9 cellular contexts compared by ENCODE assay signal in genomic region chr10:51879238-51879637, GRCh38.
A peak's percentile ranks its signal among the peaks of the same experiment; 100 is the strongest.
DNase-seq lines count a peak whose midpoint lies in the region; ATAC-seq, FAIRE-seq and TF ChIP-seq lines count a peak whose summit lies in the region.
"Had no signal": no experiment of that assay in that cellular context is flagged by ENCODE, and none has a peak within 500 bp of the region (broad histone marks: within the 10 kb centered on the region; RNA-seq: fewer than 3 reads in every experiment).

No MANE protein-coding gene starts in this region.

- in situ Hi-C loops in brain microvascular endothelial cell (cut with HindIII; ENCODE audit: low pct_ligation_motif_present, low sequenced_read_pairs): no loop called here

- intact Hi-C loops in kidney (cut with DNase I): no loop called here

- H3K27me3 ChIP-seq in brain microvascular endothelial cell (replicated peaks): no peaks in the 10 kb centered on the region
- H3K27me3 ChIP-seq: right lobe of liver had no signal

- no peak overlapping the region for H3K9ac ChIP-seq in kidney (ENCODE audit: low read length in 2 of 2)

- no peak for FAIRE-seq in kidney (lab: Jason Lieb, UNC)

- peak; percentile 90 for ATAC-seq in GM21529 (IDR thresholded peaks at IDR 0.05; ENCODE audit: unreplicated experiment)

- TF ChIP-seq CTCF in GM12864 (IDR thresholded peaks at IDR 0.05; ENCODE audit: low read depth, low read length, missing control alignments): no peak
- no peak for TF ChIP-seq CTCF in brain microvascular endothelial cell (IDR thresholded peaks at IDR 0.05; ENCODE audit: low read depth, low read length, missing control alignments)
- TF ChIP-seq CTCF in kidney (IDR thresholded peaks at IDR 0.05; ENCODE audit: borderline replicate concordance, extremely low read depth, insufficient read depth): no peak

- no peak overlapping the region for H3K4me3 ChIP-seq in GM12864 (ENCODE audit: low read depth, low read length)
- no peak overlapping the region for H3K4me3 ChIP-seq in brain microvascular endothelial cell (ENCODE audit: low read depth, low read length)
- no peak overlapping the region for H3K4me3 ChIP-seq in kidney (ENCODE audit: low read length in 2 of 2)
- H3K4me3 ChIP-seq: right lobe of liver had no signal

- H3K9me3 ChIP-seq in kidney (ENCODE audit: control insufficient read depth in 1 of 2, low read length in 2 of 2): no peaks in the 10 kb centered on the region
- H3K9me3 ChIP-seq: right lobe of liver had no signal

- DNase-seq in GM12864 (ENCODE audit: low read depth): peak; percentile 12
- peak; percentile 98 for DNase-seq in HT1080 (ENCODE audit: low read depth)
- DNase-seq in brain microvascular endothelial cell: peak; percentile 99
- DNase-seq in myocyte (ENCODE audit: low read depth): peak; percentile 76
- no peak for DNase-seq in NCI-H510A treated with DMSO at 0.1 percent for 48 hours (lab: John Stamatoyannopoulos, UW)
- no peak for DNase-seq in kidney
- DNase-seq in COR-L47 (lab: John Stamatoyannopoulos, UW): no peak
- DNase-seq: right lobe of liver had no signal

- H3K4me1 ChIP-seq in kidney (ENCODE audit: control insufficient read depth in 1 of 2, insufficient read depth in 1 of 2, low read depth in 1 of 2, low read length in 2 of 2): peaks cover 0 to 3% of the 10 kb centered on the region in 2 donors
- H3K4me1 ChIP-seq: right lobe of liver had no signal

- H3K27ac ChIP-seq in brain microvascular endothelial cell: peak overlapping the region; percentile 98
- no peak overlapping the region for H3K27ac ChIP-seq in kidney (ENCODE audit: low read depth in 2 of 2, low read length in 2 of 2)
- H3K27ac ChIP-seq: right lobe of liver had no signal

- H3K36me3 ChIP-seq in brain microvascular endothelial cell (replicated peaks) (no peaks in the 10 kb centered on the region), kidney (ENCODE audit: control insufficient read depth in 1 of 2, insufficient read depth in 2 of 2, low read length in 2 of 2) (no peaks in the 10 kb centered on the region)
- H3K36me3 ChIP-seq: right lobe of liver had no signal

Comparison
In these comparisons a context has a peak if more than half of its experiments do, and no peak if none do; other contexts are left out.
1. DNase-seq: peak in GM12864 (single experiment), HT1080 (single experiment), brain microvascular endothelial cell (single experiment) and myocyte (single experiment); none in NCI-H510A treated with DMSO at 0.1 percent for 48 hours (single experiment), kidney (single experiment) and COR-L47 (single experiment).